ENCODE assay signal across 25 cellular contexts in the genomic region with DNA sequence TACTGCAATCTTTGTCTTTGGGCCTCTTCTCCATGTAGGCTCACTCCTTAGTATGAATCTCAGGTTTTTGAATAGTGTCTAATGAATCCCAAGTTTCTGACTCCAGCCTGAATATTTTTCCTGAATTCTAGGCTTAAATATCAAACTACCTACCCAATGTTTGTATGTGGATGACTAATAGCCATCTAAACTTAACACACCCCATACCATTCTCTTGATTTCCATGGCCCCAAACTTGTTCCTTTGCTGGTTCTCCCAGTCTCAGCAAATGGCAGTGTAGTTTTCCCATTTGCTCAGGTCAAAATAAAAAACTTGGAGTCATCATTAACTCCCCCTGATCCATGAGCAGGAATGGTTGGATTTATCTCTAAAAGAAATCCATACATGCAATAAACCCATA. TPM values are rescaled to one million over a fixed set of nuclear protein-coding genes. Genes with fewer than 3 reads are reported as not detected.
"Had no signal": no experiment of that assay in that cellular context is flagged by ENCODE, and none has a peak within 500 bp of the region (broad histone marks: within the 10 kb centered on the region; RNA-seq: fewer than 3 reads in every experiment).

No MANE protein-coding gene starts in this region.

- H3K4me3 Mint-ChIP-seq: mesothelial cell of epicardium; naive thymus-derived CD4-positive, alpha-beta T cell had no signal

- H3K4me1 ChIP-seq: esophagus squamous epithelium, gastrocnemius medialis, left lung, lower lobe of right lung had no signal

- H3K27ac ChIP-seq: coronary artery, dorsolateral prefrontal cortex, esophagus squamous epithelium, gastrocnemius medialis, heart right ventricle, left lung, lower lobe of right lung had no signal

- H3K9me3 ChIP-seq: esophagus squamous epithelium, gastrocnemius medialis, left lung, lower lobe of right lung had no signal

- H3K27ac Mint-ChIP-seq: mesothelial cell of epicardium had no signal

- H3K4me3 ChIP-seq: coronary artery, dorsolateral prefrontal cortex, esophagus squamous epithelium, gastrocnemius medialis, heart right ventricle, left lung, lower lobe of right lung had no signal

- H3K36me3 ChIP-seq: esophagus squamous epithelium, gastrocnemius medialis, heart right ventricle, left lung, lower lobe of right lung had no signal

- H3K27me3 Mint-ChIP-seq: naive thymus-derived CD4-positive, alpha-beta T cell had no signal

- ATAC-seq: gastrocnemius medialis; heart right ventricle; left cardiac atrium; left lung; left ventricle myocardium superior; lower lobe of right lung; naive thymus-derived CD4-positive, alpha-beta T cell had no signal

- H3K4me1 Mint-ChIP-seq: mesothelial cell of epicardium had no signal

- DNase-seq: dermis blood vessel endothelial cell; dorsolateral prefrontal cortex; effector CD4-positive, alpha-beta T cell; effector memory CD4-positive, alpha-beta T cell; esophagus squamous epithelium; foreskin melanocyte; gastrocnemius medialis; glutamatergic neuron; head of caudate nucleus; heart right ventricle; hippocampal formation; left cardiac atrium; left lung; left ventricle myocardium superior; lower lobe of right lung; mesenchymal stem cell; naive thymus-derived CD4-positive, alpha-beta T cell had no signal

- H3K27me3 ChIP-seq: esophagus squamous epithelium, heart right ventricle, left lung had no signal

RNA-seq across cellular contexts. Expression of a gene that starts 46.7 kb away (rescaled TPM):
- total RNA-seq: dermis blood vessel endothelial cell, dorsolateral prefrontal cortex, endothelial cell of umbilical vein, epithelial cell of proximal tubule, glomerular endothelial cell, kidney epithelial cell, left lung, lung microvascular endothelial cell, mesothelial cell of epicardium had no signal
- polyA plus RNA-seq: endothelial cell of umbilical vein; keratinocyte; naive thymus-derived CD4-positive, alpha-beta T cell had no signal
